1 cellular context compared by ENCODE assay signal in genomic region chrX:134886201-134886600, GRCh38.
TF ChIP-seq lines count a peak whose summit lies in the region.

No MANE protein-coding gene starts in this region.

TF ChIP-seq in HepG2, 621 proteins besides CTCF, POLR2A, EP300 and RAD21 (continued from another document):
- no peak for TF ChIP-seq ZBTB10 (CRISPR knock-in tag; IDR thresholded peaks at IDR 0.05; ENCODE audit: borderline replicate concordance)
TF ChIP-seq in HepG2: peak in this region for 1.
